In the genomic region with DNA sequence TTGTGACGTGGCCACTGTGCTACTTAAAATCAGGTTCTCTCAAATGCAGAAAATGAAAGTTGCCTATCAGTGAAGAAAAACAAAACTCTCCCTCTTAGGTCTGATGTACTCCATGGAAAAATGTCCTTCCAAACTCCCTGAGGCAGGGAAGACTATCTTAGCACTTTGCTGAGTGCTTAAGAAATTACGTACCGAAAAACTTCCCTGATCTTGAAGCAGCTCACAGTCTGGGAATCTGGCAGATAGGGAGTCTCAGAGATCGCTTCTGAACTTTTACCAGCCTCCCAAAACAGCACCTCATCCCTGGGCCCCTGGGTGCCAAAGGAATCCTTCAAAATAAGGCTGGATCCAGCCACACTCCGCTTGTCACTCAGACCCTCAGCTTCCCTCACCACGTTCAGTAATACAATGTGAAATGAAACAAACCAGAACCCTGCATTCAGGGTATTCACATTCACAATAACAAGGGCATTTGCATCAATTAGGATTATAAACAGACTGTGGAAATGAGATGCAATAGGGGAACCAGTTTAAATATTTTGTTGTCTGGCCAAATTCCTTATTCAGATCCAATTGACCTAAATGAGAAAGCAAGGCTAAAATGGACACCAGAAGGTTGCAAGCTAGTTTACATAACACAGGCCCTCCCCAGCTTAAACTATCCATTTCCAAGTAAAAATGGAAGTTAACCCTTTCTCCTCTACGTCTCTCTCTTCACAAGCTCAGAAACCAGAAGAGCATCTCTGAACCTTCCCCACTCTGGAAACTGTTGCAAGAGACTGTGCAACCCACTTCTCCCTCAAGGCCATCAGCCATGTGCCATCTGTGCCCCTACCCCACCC, we compare ENCODE assay signal across 9 cellular contexts. TPM values are rescaled to one million over a fixed set of nuclear protein-coding genes. Genes with fewer than 3 reads are reported as not detected.
DNase-seq lines count a peak whose midpoint lies in the region; ATAC-seq and TF ChIP-seq lines count a peak whose summit lies in the region.
"Had no signal": no experiment of that assay in that cellular context is flagged by ENCODE, and none has a peak within 500 bp of the region (broad histone marks: within the 10 kb centered on the region; RNA-seq: fewer than 3 reads in every experiment).

No MANE protein-coding gene starts in this region.

- H3K36me3 ChIP-seq in mammary epithelial cell (ENCODE audit: insufficient read depth, low read length): no peaks in the 10 kb centered on the region
- no peaks in the 10 kb centered on the region for H3K36me3 ChIP-seq in mesendoderm (ENCODE audit: control insufficient read depth, insufficient read depth, low read length)

- H2BK120ac ChIP-seq in mesendoderm (ENCODE audit: low read depth, low read length): no peak overlapping the region

- H3K4me1 ChIP-seq in mammary epithelial cell (ENCODE audit: insufficient read depth, low read length) (peaks cover 36% of the 10 kb centered on the region), mesendoderm (ENCODE audit: control insufficient read depth, low read depth, low read length) (peaks cover 15% of the 10 kb centered on the region)

- no peak overlapping the region for H2AK5ac ChIP-seq in mesendoderm (ENCODE audit: low read length)

- 27% methylated on average over 7 of the region's 7 CpGs for WGBS in mammary epithelial cell (ENCODE audit: low coverage, missing lambda C conversion rate)
- no CpG with 5 or more reads among the region's 7 CpGs for WGBS in mesendoderm (ENCODE audit: extremely low coverage, insufficient coverage, low lambda C conversion rate)

- intact Hi-C loops in mammary epithelial cell (cut with micrococcal nuclease): no loop called here

- peak overlapping the region; percentile 76 for H3K4me2 ChIP-seq in mammary epithelial cell (ENCODE audit: insufficient read depth, low read depth, low read length)
- no peak overlapping the region for H3K4me2 ChIP-seq in mesendoderm (ENCODE audit: low read length)

- H3K27me3 ChIP-seq in mammary epithelial cell (ENCODE audit: insufficient read depth, low read length) (no peaks in the 10 kb centered on the region), mesendoderm (ENCODE audit: insufficient read depth, low read length, poor library complexity) (no peaks in the 10 kb centered on the region)

- no TSS peak for BruUV-seq in mammary epithelial cell (replicated peaks; lab: Mats Ljungman, UMichigan)

- peak overlapping the region; percentile 3 for H2BK15ac ChIP-seq in mesendoderm (replicated peaks; ENCODE audit: low read depth)

- H3K79me1 ChIP-seq in mesendoderm (ENCODE audit: low read length): peaks cover 2% of the 10 kb centered on the region

- H2AFZ ChIP-seq in mammary epithelial cell (ENCODE audit: low read depth, low read length): peak overlapping the region; percentile 43

- CTCF ChIA-PET in mammary epithelial cell (lab: Charles Lee; ENCODE audit: low non-redundant PET): no interaction called here

- peak overlapping the region; percentile 61 for H3K56ac ChIP-seq in mesendoderm (ENCODE audit: low read length)

- no peak overlapping the region for H2BK5ac ChIP-seq in mesendoderm (ENCODE audit: low read length)

- H3K18ac ChIP-seq in mesendoderm (ENCODE audit: low read length): peak overlapping the region; percentile 39

- in situ Hi-C loops in mammary epithelial cell (cut with MboI; ENCODE audit: low sequenced_read_pairs in 2 of 2): loop anchor here in 1 of 2 donors (10.0 kb wide), 1 partner anchor 65 kb away; no protein-coding TSS in a partner anchor

- ATAC-seq in HG02938 (IDR thresholded peaks at IDR 0.05; ENCODE audit: unreplicated experiment) (peak; percentile 26), GM19328 (IDR thresholded peaks at IDR 0.05; ENCODE audit: unreplicated experiment) (no peak), GM21717 (IDR thresholded peaks at IDR 0.05; ENCODE audit: unreplicated experiment) (no peak)

- TF ChIP-seq CTCF in AG09309 (IDR thresholded peaks at IDR 0.05; ENCODE audit: control insufficient read depth, insufficient read depth, low read depth, low read length, missing control alignments) (no peak), mammary epithelial cell (conservative IDR thresholded peaks at IDR 0.05 in 1 of 2, IDR thresholded peaks at IDR 0.05 in 1 of 2; ENCODE audit: extremely low read depth in 1 of 2, insufficient read depth in 1 of 2, low read depth in 1 of 2, low read length in 2 of 2) (no peak)

- H3K79me2 ChIP-seq in mammary epithelial cell (ENCODE audit: insufficient read depth, low read length) (peaks cover 93% of the 10 kb centered on the region), mesendoderm (ENCODE audit: control insufficient read depth, insufficient read depth, low read length) (peaks cover 26% of the 10 kb centered on the region)

- no peak overlapping the region for H4K5ac ChIP-seq in mesendoderm (ENCODE audit: low read length)

- peaks cover 7% of the 10 kb centered on the region for H3K9me3 ChIP-seq in mammary epithelial cell (replicated peaks; ENCODE audit: insufficient read depth, low read length)

- DNase-seq in AG09309 (ENCODE audit: low read depth) (no peak), mammary epithelial cell (no peak), mesendoderm (peak; percentile 71), DMS114 treated with DMSO at 0.1 percent for 48 hours (lab: John Stamatoyannopoulos, UW; ENCODE audit: unreplicated experiment) (no peak)
- DNase-seq in effector CD4-positive, alpha-beta T cell: no peak
- DNase-seq: activated naive CD8-positive, alpha-beta T cell treated with anti-CD3 and anti-CD28 coated beads, Interleukin-2, amount 10 ng/mL, durations not matched to agents 7 days and 5 days had no signal

- H3K9ac ChIP-seq in mammary epithelial cell (ENCODE audit: insufficient read depth, low read length) (peak overlapping the region; percentile 69), mesendoderm (ENCODE audit: low read length) (peak overlapping the region; percentile 22)

- no peak overlapping the region for H4K8ac ChIP-seq in mesendoderm (ENCODE audit: low read depth, low read length)

- dilution Hi-C loops in mammary epithelial cell (cut with HindIII; ENCODE audit: low sequenced_read_pairs): no loop called here

- H3K23ac ChIP-seq in mesendoderm (ENCODE audit: low read length): no peak overlapping the region

- peak overlapping the region; percentile 15 for H3K4me3 ChIP-seq in AG09309 (ENCODE audit: control insufficient read depth, low read depth, low read length)
- peak overlapping the region; percentile 13 to 37 (median 21) for H3K4me3 ChIP-seq in mammary epithelial cell (replicated peaks in 1 of 3; ENCODE audit: insufficient read depth in 1 of 3, low read depth in 2 of 3, low read length in 3 of 3)
- H3K4me3 ChIP-seq in mesendoderm (ENCODE audit: low read length): no peak overlapping the region

- no peak overlapping the region for H3K4ac ChIP-seq in mesendoderm (ENCODE audit: low read depth, low read length)

- H3K27ac ChIP-seq in mammary epithelial cell (ENCODE audit: insufficient read depth, low read depth, low read length): peak overlapping the region; percentile 72
- H3K27ac ChIP-seq in mesendoderm (ENCODE audit: low read depth, low read length): peak overlapping the region; percentile 35

- no peaks in the 10 kb centered on the region for H4K20me1 ChIP-seq in mammary epithelial cell (ENCODE audit: insufficient read depth, low read length)

RNA-seq across cellular contexts. Expression of gene OSBPL10, which starts 20.9 kb away (rescaled TPM):
- total RNA-seq in mammary epithelial cell: 10 to 100 TPM; 68.1 to 68.7 TPM
- polyA plus RNA-seq in mammary epithelial cell: 44.4 TPM
- polyA minus RNA-seq in mammary epithelial cell: 84.2 TPM
- 13.0 TPM for polyA plus RNA-seq in mesendoderm (2013, experiment 1 of 2)
- 13.2 TPM for polyA plus RNA-seq in mesendoderm (2013, experiment 2 of 2)

RNA-seq across cellular contexts. Expression of gene ZNF860, which starts 21.4 kb away (rescaled TPM):
- 1 to 10 TPM; 3.4 to 4.0 TPM for total RNA-seq in mammary epithelial cell
- polyA plus RNA-seq in mammary epithelial cell: 4.4 TPM
- polyA minus RNA-seq in mammary epithelial cell: 15.0 TPM
- polyA plus RNA-seq in mesendoderm (2013, experiment 1 of 2): 2.4 TPM
- polyA plus RNA-seq in mesendoderm (2013, experiment 2 of 2): 2.3 TPM
- total RNA-seq: activated naive CD8-positive, alpha-beta T cell treated with anti-CD3 and anti-CD28 coated beads, Interleukin-2, amount 10 ng/mL, durations not matched to agents 7 days and 5 days had no signal
